ENCODE assay signal across 8 cellular contexts in genomic region chr2:70552501-70553333, GRCh38. TPM values are rescaled to one million over a fixed set of nuclear protein-coding genes. Genes with fewer than 3 reads are reported as not detected.
DNase-seq lines count a peak whose midpoint lies in the region; ATAC-seq, FAIRE-seq and TF ChIP-seq lines count a peak whose summit lies in the region.

No MANE protein-coding gene starts in this region.

- no peaks in the 10 kb centered on the region for H3K36me3 ChIP-seq in liver (ENCODE audit: control insufficient read depth in 4 of 4, insufficient read depth in 3 of 4, low read depth in 1 of 4, low read length in 3 of 4)
- H3K36me3 ChIP-seq in thymus (ENCODE audit: control insufficient read depth, insufficient read depth): no peaks in the 10 kb centered on the region

- no peak for ATAC-seq in activated naive CD8-positive, alpha-beta T cell treated with anti-CD3 and anti-CD28 coated beads, Interleukin-2, amount 10 ng/mL, durations not matched to agents 7 days and 5 days (ENCODE audit: low read depth)

- H3K27me3 Mint-ChIP-seq in activated naive CD8-positive, alpha-beta T cell treated with anti-CD3 and anti-CD28 coated beads, Interleukin-2, amount 10 ng/mL, durations not matched to agents 7 days and 5 days: peaks cover 52% of the 10 kb centered on the region

- POLR2A ChIA-PET in activated naive CD8-positive, alpha-beta T cell treated with anti-CD3 and anti-CD28 coated beads, Interleukin-2, amount 10 ng/mL, durations not matched to agents 7 days and 5 days (lab: Charles Lee): no interaction called here

- H3K36me3 Mint-ChIP-seq in activated naive CD8-positive, alpha-beta T cell treated with anti-CD3 and anti-CD28 coated beads, Interleukin-2, amount 10 ng/mL, durations not matched to agents 7 days and 5 days: no peaks in the 10 kb centered on the region

- H3K4me3 Mint-ChIP-seq in activated naive CD8-positive, alpha-beta T cell treated with anti-CD3 and anti-CD28 coated beads, Interleukin-2, amount 10 ng/mL, durations not matched to agents 7 days and 5 days: peak overlapping the region; percentile 80

- TF ChIP-seq CTCF in liver (IDR thresholded peaks at IDR 0.05; ENCODE audit: low read depth, low read length, missing input control): no peak

- H3K27ac Mint-ChIP-seq in activated naive CD8-positive, alpha-beta T cell treated with anti-CD3 and anti-CD28 coated beads, Interleukin-2, amount 10 ng/mL, durations not matched to agents 7 days and 5 days: no peak overlapping the region

- DNase-seq in Caki2 (ENCODE audit: low read depth) (peak; percentile 53), NCI-H1105 (lab: John Stamatoyannopoulos, UW) (peak; percentile 2), GM19239 (ENCODE audit: insufficient read length, low spot score) (no peak), DMS114 treated with DMSO at 0.1 percent for 48 hours (lab: John Stamatoyannopoulos, UW; ENCODE audit: unreplicated experiment) (no peak)
- DNase-seq in activated naive CD8-positive, alpha-beta T cell treated with anti-CD3 and anti-CD28 coated beads, Interleukin-2, amount 10 ng/mL, durations not matched to agents 7 days and 5 days: peak; percentile 40
- DNase-seq in activated CD4-positive, CD25-positive, alpha-beta regulatory T cell treated with anti-CD3 and anti-CD28 coated beads, Interleukin-2, amount 50 U/mL, for 72 hours: no peak

- no peaks in the 10 kb centered on the region for H3K9me3 Mint-ChIP-seq in activated naive CD8-positive, alpha-beta T cell treated with anti-CD3 and anti-CD28 coated beads, Interleukin-2, amount 10 ng/mL, durations not matched to agents 7 days and 5 days

- WGBS in liver: 2% methylated on average over 45 of the region's 45 CpGs
- WGBS in thymus: 2% methylated on average over 45 of the region's 45 CpGs

- peaks cover 23% of the 10 kb centered on the region for H3K4me1 Mint-ChIP-seq in activated naive CD8-positive, alpha-beta T cell treated with anti-CD3 and anti-CD28 coated beads, Interleukin-2, amount 10 ng/mL, durations not matched to agents 7 days and 5 days

- no peaks in the 10 kb centered on the region for H3K27me3 ChIP-seq in liver (ENCODE audit: control insufficient read depth in 4 of 4, insufficient read depth in 4 of 4, low read length in 3 of 4)
- peaks cover 29% of the 10 kb centered on the region for H3K27me3 ChIP-seq in thymus (ENCODE audit: control insufficient read depth, insufficient read depth)

- H3K9ac ChIP-seq in liver (ENCODE audit: low read depth in 1 of 2, low read length in 2 of 2): peak overlapping the region; percentile 47 to 75

- H3K9me3 ChIP-seq in liver (ENCODE audit: control insufficient read depth in 4 of 4, low read length in 3 of 4) (no peaks in the 10 kb centered on the region), thymus (ENCODE audit: control insufficient read depth) (no peaks in the 10 kb centered on the region)

- H3K4me3 ChIP-seq in liver (ENCODE audit: low read depth in 1 of 3, low read length in 3 of 3) (peak overlapping the region; percentile 60 to 83 (median 67)), thymus (ENCODE audit: low read length) (peak overlapping the region; percentile 60)

- in situ Hi-C loops in Caki2 (cut with HindIII; ENCODE audit: low pct_unique_long_range_greater_than_20kb, low sequenced_read_pairs): no loop called here

- FAIRE-seq in GM19239 (lab: Jason Lieb, UNC): no peak

- no peak for TF ChIP-seq RAD21 in liver (IDR thresholded peaks at IDR 0.05)

- H3K4me1 ChIP-seq in liver (ENCODE audit: control insufficient read depth in 4 of 4, insufficient read depth in 4 of 4, low read length in 3 of 4) (peaks cover 4 to 20% (median 13%) of the 10 kb centered on the region in 4 donors), thymus (ENCODE audit: control insufficient read depth, insufficient read depth, low read length) (peaks cover 12% of the 10 kb centered on the region)

- H3K27ac ChIP-seq in liver (ENCODE audit: low read depth in 1 of 2, low read length in 2 of 2) (peak overlapping the region; percentile 75 to 88), thymus (ENCODE audit: low read depth) (no peak overlapping the region)

TF ChIP-seq in liver, 16 proteins besides CTCF, POLR2A, EP300 and RAD21:
- no peak for TF ChIP-seq RXRA (IDR thresholded peaks at IDR 0.05)
- TF ChIP-seq NR2F2 (IDR thresholded peaks at IDR 0.05): no peak
- TF ChIP-seq JUND (IDR thresholded peaks at IDR 0.05): no peak
- TF ChIP-seq ZBTB33 (IDR thresholded peaks at IDR 0.05): no peak
- no peak for TF ChIP-seq MAX (IDR thresholded peaks at IDR 0.05)
- TF ChIP-seq FOXA2 (IDR thresholded peaks at IDR 0.05): no peak
- TF ChIP-seq EGR1 (IDR thresholded peaks at IDR 0.05; ENCODE audit: low read depth in 2 of 2): no peak
- TF ChIP-seq SP1 (IDR thresholded peaks at IDR 0.05): no peak
- TF ChIP-seq, protein P1, sequence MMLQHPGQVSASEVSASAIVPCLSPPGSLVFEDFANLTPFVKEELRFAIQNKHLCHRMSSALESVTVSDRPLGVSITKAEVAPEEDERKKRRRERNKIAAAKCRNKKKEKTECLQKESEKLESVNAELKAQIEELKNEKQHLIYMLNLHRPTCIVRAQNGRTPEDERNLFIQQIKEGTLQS (IDR thresholded peaks at IDR 0.05): no peak
- TF ChIP-seq HNF4A (conservative IDR thresholded peaks at IDR 0.05): no peak
- TF ChIP-seq GABPA (IDR thresholded peaks at IDR 0.05 in 1 of 2, conservative IDR thresholded peaks at IDR 0.05 in 1 of 2): no peak

RNA-seq across cellular contexts. Expression of gene TGFA, which starts 0.9 kb away (rescaled TPM):
- 84.3 and 116 TPM in 2 replicates for total RNA-seq in Caki2 (2014; rRNA removed; shearing (Covaris generic); ENCODE audit: low replicate concordance)
- 1 to 10 TPM in 1 of 2 experiments, under 1 TPM in 1; 0.86 to 1.0 TPM for total RNA-seq in activated naive CD8-positive, alpha-beta T cell treated with anti-CD3 and anti-CD28 coated beads, Interleukin-2, amount 10 ng/mL, durations not matched to agents 7 days and 5 days
- total RNA-seq in liver: 1 to 10 TPM; 1.4 to 2.9 TPM
- polyA plus RNA-seq in liver (1 to 10 TPM; 1.1 to 1.9 TPM), thymus (4.8 TPM)

Comparison
In these comparisons a context has a peak if more than half of its experiments do, and no peak if none do; other contexts are left out.
1. DNase-seq: peak in Caki2 (single experiment), NCI-H1105 (single experiment) and activated naive CD8-positive, alpha-beta T cell treated with anti-CD3 and anti-CD28 coated beads, Interleukin-2, amount 10 ng/mL, durations not matched to agents 7 days and 5 days (single experiment); none in GM19239 (single experiment), activated CD4-positive, CD25-positive, alpha-beta regulatory T cell treated with anti-CD3 and anti-CD28 coated beads, Interleukin-2, amount 50 U/mL, for 72 hours (single experiment) and DMS114 treated with DMSO at 0.1 percent for 48 hours (single experiment).
2. RNA of gene TGFA, which starts 0.9 kb away (total RNA-seq): 84.3 to 116 TPM in Caki2; 1.4 to 2.9 TPM in liver and 0.86 to 1.0 TPM in activated naive CD8-positive, alpha-beta T cell treated with anti-CD3 and anti-CD28 coated beads, Interleukin-2, amount 10 ng/mL, durations not matched to agents 7 days and 5 days; every median in the first group is over 10 times any median in the second.